ENCODE assay signal across 22 cellular contexts in genomic region chr21:38887062-38887686, GRCh38.
A peak's percentile ranks its signal among the peaks of the same experiment; 100 is the strongest.
DNase-seq lines count a peak whose midpoint lies in the region; ATAC-seq, FAIRE-seq and TF ChIP-seq lines count a peak whose summit lies in the region.
"Had no signal": no experiment of that assay in that cellular context is flagged by ENCODE, and none has a peak within 500 bp of the region (broad histone marks: within the 10 kb centered on the region; RNA-seq: fewer than 3 reads in every experiment).

No MANE protein-coding gene starts in this region.

- H2AK5ac ChIP-seq in IMR-90 (ENCODE audit: low read depth, low read length): no peak overlapping the region

- H3K9me1 ChIP-seq in IMR-90 (ENCODE audit: insufficient read depth, low read length) (no peaks in the 10 kb centered on the region), K562 (ENCODE audit: control insufficient read depth, insufficient read depth, low read length) (no peaks in the 10 kb centered on the region)

- H2BK20ac ChIP-seq in IMR-90 (ENCODE audit: low read depth, low read length): no peak overlapping the region

- no peak overlapping the region for H2BK120ac ChIP-seq in IMR-90 (ENCODE audit: low read depth, low read length)

- peak overlapping the region; percentile 1 for H2AK9ac ChIP-seq in IMR-90 (replicated peaks; ENCODE audit: low read depth, low read length, poor library complexity)

- H3K9me3 ChIP-seq in HCT116 (ENCODE audit: control insufficient read depth in 1 of 2, insufficient read depth in 1 of 2, low read depth in 1 of 2, low read length in 2 of 2) (peaks cover 6 to 12% of the 10 kb centered on the region in 2 experiments; a peak in 2 of 4 replicates), IMR-90 (ENCODE audit: control insufficient read depth, insufficient read depth, low read length) (peaks cover 8% of the 10 kb centered on the region), K562 (replicated peaks; ENCODE audit: control insufficient read depth, insufficient read depth, low read depth, low read length) (no peaks in the 10 kb centered on the region)
- H3K9me3 ChIP-seq: BE2C had no signal

- no peak overlapping the region for H4K5ac ChIP-seq in IMR-90 (ENCODE audit: low read depth, low read length)

- H3K23ac ChIP-seq in IMR-90 (ENCODE audit: low read depth, low read length): no peak overlapping the region

- RAD21 ChIA-PET in HCT116 (lab: Charles Lee; ENCODE audit: low non-redundant PET in 1 of 2, low total read pairs in 2 of 2, uncharacterized antibody in 2 of 2, unreplicated experiment in 2 of 2): no interaction called here

- no peaks in the 10 kb centered on the region for H3K79me1 ChIP-seq in IMR-90 (ENCODE audit: low read depth in 1 of 2, low read length in 2 of 2)

- peaks cover 0 to 13% of the 10 kb centered on the region in 2 donors for H3K27me3 Mint-ChIP-seq in stimulated activated naive B cell treated with anti-CD40 and anti-IgM and Interleukin-4, amounts not matched to agents 10 μg/mL and 1 μg/mL and 100 μg/mL, for 72 hours

- no peak overlapping the region for H3K4me3 Mint-ChIP-seq in stimulated activated naive B cell treated with anti-CD40 and anti-IgM and Interleukin-4, amounts not matched to agents 10 μg/mL and 1 μg/mL and 100 μg/mL, for 72 hours
- H3K4me3 Mint-ChIP-seq: CD4-positive, alpha-beta T cell; CD8-positive, alpha-beta T cell had no signal

- H3K4me3 ChIP-seq in HCT116 (replicated peaks in 1 of 2; ENCODE audit: low read depth in 1 of 2, low read length in 2 of 2): no peak overlapping the region
- H3K4me3 ChIP-seq in IMR-90 (ENCODE audit: insufficient read depth, low read depth, low read length): no peak overlapping the region
- no peak overlapping the region for H3K4me3 ChIP-seq in K562

- H3K9me2 ChIP-seq in HCT116 (ENCODE audit: insufficient read depth): no peaks in the 10 kb centered on the region

- no peak overlapping the region for H3K18ac ChIP-seq in IMR-90 (ENCODE audit: low read depth, low read length)

- TF ChIP-seq CTCF in HCT116 (IDR thresholded peaks at IDR 0.05 in 2 of 3, conservative IDR thresholded peaks at IDR 0.05 in 1 of 3; ENCODE audit: borderline replicate concordance in 1 of 3, insufficient read depth in 1 of 3, low read depth in 2 of 3, low read length in 2 of 3) (no peak), IMR-90 (conservative IDR thresholded peaks at IDR 0.05; ENCODE audit: low read depth, low read length) (no peak), K562 (IDR thresholded peaks at IDR 0.05 in 2 of 3, conservative IDR thresholded peaks at IDR 0.05 in 1 of 3; ENCODE audit: insufficient read depth in 2 of 3, low read depth in 1 of 3, low read length in 3 of 3) (no peak)

- CTCF ChIA-PET in HCT116 (lab: Charles Lee): no interaction called here
- CTCF ChIA-PET in IMR-90 (lab: Yijun Ruan, JAX): no interaction called here
- CTCF ChIA-PET in K562 (lab: Yijun Ruan, JAX; ENCODE audit: low intra/inter-chr PET ratio): no interaction called here

- no peak for TF ChIP-seq EP300 in K562 (IDR thresholded peaks at IDR 0.05; ENCODE audit: low read length)

- no peak overlapping the region for H4K8ac ChIP-seq in IMR-90 (ENCODE audit: low read depth in 2 of 2, low read length in 2 of 2)

- H3K27ac ChIP-seq in HCT116 (ENCODE audit: low read depth, low read length) (no peak overlapping the region), IMR-90 (ENCODE audit: insufficient read depth, low read length) (no peak overlapping the region), K562 (ENCODE audit: extremely low read depth, low read depth, low read length) (no peak overlapping the region)
- H3K27ac ChIP-seq: BLaER1 treated with 17β-estradiol and CSF1 and Interleukin-3, amounts not matched to agents 10 nM and 100 nM; C4-2B had no signal

- H3K4ac ChIP-seq in IMR-90 (ENCODE audit: low read depth, low read length): no peak overlapping the region

- H3K27me3 ChIP-seq in HCT116 (ENCODE audit: insufficient read depth, low read length): no peaks in the 10 kb centered on the region
- no peaks in the 10 kb centered on the region; the same call in 1 of the 2 replicates for H3K27me3 ChIP-seq in IMR-90 (ENCODE audit: control insufficient read depth, insufficient read depth, low read length)
- H3K27me3 ChIP-seq in K562 (ENCODE audit: control insufficient read depth in 2 of 2, insufficient read depth in 2 of 2, low read length in 2 of 2): no peaks in the 10 kb centered on the region; a peak in 1 of 5 replicates
- H3K27me3 ChIP-seq: BE2C; BLaER1 treated with 17β-estradiol and CSF1 and Interleukin-3, amounts not matched to agents 10 nM and 100 nM had no signal

- BruUV-seq in HCT116 (replicated peaks; lab: Mats Ljungman, UMichigan) (no TSS peak), IMR-90 (replicated peaks; lab: Mats Ljungman, UMichigan) (no TSS peak), K562 (replicated peaks; lab: Mats Ljungman, UMichigan) (no TSS peak)

- H3K56ac ChIP-seq in IMR-90 (ENCODE audit: extremely low read depth, insufficient read depth, low read length): no peak overlapping the region

- no peak overlapping the region for H2BK15ac ChIP-seq in IMR-90 (ENCODE audit: low read depth, low read length)

- H3K4me1 ChIP-seq in HCT116 (ENCODE audit: control insufficient read depth in 1 of 2, insufficient read depth in 2 of 2, low read length in 2 of 2) (no peaks in the 10 kb centered on the region), IMR-90 (ENCODE audit: control insufficient read depth, insufficient read depth, low read length) (no peaks in the 10 kb centered on the region), K562 (replicated peaks in 1 of 2; ENCODE audit: control insufficient read depth in 2 of 2, insufficient read depth in 2 of 2, low read length in 2 of 2) (no peaks in the 10 kb centered on the region)
- H3K4me1 ChIP-seq: BE2C; BLaER1 treated with 17β-estradiol and CSF1 and Interleukin-3, amounts not matched to agents 10 nM and 100 nM; Caco-2 had no signal

- dilution Hi-C loops in IMR-90 (cut with HindIII; ENCODE audit: low sequenced_read_pairs, unreplicated experiment): no loop called here

- peaks cover 30 to 35% of the 10 kb centered on the region in 2 donors for H3K9me3 Mint-ChIP-seq in stimulated activated naive B cell treated with anti-CD40 and anti-IgM and Interleukin-4, amounts not matched to agents 10 μg/mL and 1 μg/mL and 100 μg/mL, for 72 hours

- no peak overlapping the region for H4K91ac ChIP-seq in IMR-90 (ENCODE audit: insufficient read depth, low read depth, low read length)

- H3K79me2 ChIP-seq in HCT116 (ENCODE audit: insufficient read depth, low read length) (no peaks in the 10 kb centered on the region), K562 (ENCODE audit: control insufficient read depth, insufficient read depth, low read length) (no peaks in the 10 kb centered on the region)

- H2AFZ ChIP-seq in HCT116 (ENCODE audit: low read depth, low read length, poor library complexity, severe bottlenecking) (no peak overlapping the region), IMR-90 (replicated peaks; ENCODE audit: low read length, poor library complexity) (no peak overlapping the region), K562 (ENCODE audit: low read depth, low read length) (no peak overlapping the region)

- DNase-seq in HCT116 (ENCODE audit: low read depth, low spot score) (no peak), IMR-90 (no peak), K562 (ENCODE audit: extremely low read depth in 1 of 4, low spot score in 3 of 4) (no peak), GM19240 (ENCODE audit: insufficient read length, low spot score) (no peak)
- DNase-seq in activated T-cell treated with anti-CD3 and anti-CD28 coated beads, Interleukin-2, amount 50 U/mL, for 48 hours: no peak
- no peak for DNase-seq in stimulated activated naive B cell treated with anti-CD40 and anti-IgM and Interleukin-4, amounts not matched to agents 10 μg/mL and 1 μg/mL and 100 μg/mL, for 72 hours
- DNase-seq: 8988T; ACHN; BE2C; Caco-2; Calu3; CD4-positive, alpha-beta T cell; CD8-positive, alpha-beta T cell; DMS79 treated with DMSO at 0.1 percent for 48 hours; GF-D8 had no signal

- H3K14ac ChIP-seq in IMR-90 (replicated peaks; ENCODE audit: low read depth, low read length): no peak overlapping the region

- H3K4me2 ChIP-seq in HCT116 (ENCODE audit: low read length) (no peak overlapping the region), IMR-90 (ENCODE audit: low read depth, low read length) (no peak overlapping the region), K562 (ENCODE audit: insufficient read depth, low read length) (no peak overlapping the region)
- H3K4me2 ChIP-seq: BLaER1 treated with 17β-estradiol and CSF1 and Interleukin-3, amounts not matched to agents 10 nM and 100 nM had no signal

- TF ChIP-seq POLR2A in HCT116 (IDR thresholded peaks at IDR 0.05; ENCODE audit: borderline replicate concordance, extremely low read depth, insufficient read depth, insufficient read length) (no peak), IMR-90 (IDR thresholded peaks at IDR 0.05; ENCODE audit: low read depth, low read length) (no peak), K562 (conservative IDR thresholded peaks at IDR 0.05) (no peak)

- 69% methylated on average over 3 of the region's 5 CpGs; no CpG with 5 or more reads in 1 of the 2 experiments for WGBS in IMR-90 (ENCODE audit: extremely low coverage in 2 of 2, insufficient read length in 1 of 2), 2 experiments
- 0% methylated on average over 5 of the region's 5 CpGs for WGBS in K562 (ENCODE audit: insufficient coverage, low coverage, missing lambda C conversion rate)

- no peak overlapping the region for H3K27ac Mint-ChIP-seq in stimulated activated naive B cell treated with anti-CD40 and anti-IgM and Interleukin-4, amounts not matched to agents 10 μg/mL and 1 μg/mL and 100 μg/mL, for 72 hours
- H3K27ac Mint-ChIP-seq: CD4-positive, alpha-beta T cell; CD8-positive, alpha-beta T cell had no signal

- H4K20me1 ChIP-seq in HCT116 (ENCODE audit: insufficient read depth) (no peaks in the 10 kb centered on the region), IMR-90 (ENCODE audit: insufficient read depth, low read length) (no peaks in the 10 kb centered on the region), K562 (replicated peaks; ENCODE audit: control insufficient read depth, insufficient read depth, low read length) (no peaks in the 10 kb centered on the region)
- H4K20me1 ChIP-seq: BLaER1 treated with 17β-estradiol and CSF1 and Interleukin-3, amounts not matched to agents 10 nM and 100 nM had no signal

- H3K9ac ChIP-seq in HCT116 (ENCODE audit: low read length) (no peak overlapping the region), IMR-90 (ENCODE audit: low read depth, low read length) (no peak overlapping the region), K562 (ENCODE audit: insufficient read depth in 1 of 2, low read depth in 2 of 2, low read length in 2 of 2) (no peak overlapping the region)
- H3K9ac ChIP-seq: BLaER1 treated with 17β-estradiol and CSF1 and Interleukin-3, amounts not matched to agents 10 nM and 100 nM had no signal

- no peak overlapping the region for H2BK5ac ChIP-seq in IMR-90 (ENCODE audit: low read depth, low read length, poor library complexity, severe bottlenecking)

- H3K36me3 ChIP-seq in HCT116 (ENCODE audit: control insufficient read depth in 1 of 2, insufficient read depth in 2 of 2, low read length in 2 of 2) (no peaks in the 10 kb centered on the region), IMR-90 (ENCODE audit: control insufficient read depth, insufficient read depth, low read length) (no peaks in the 10 kb centered on the region), K562 (ENCODE audit: control insufficient read depth, insufficient read depth, low read length) (no peaks in the 10 kb centered on the region)
- H3K36me3 ChIP-seq: BE2C had no signal

- ATAC-seq in HCT116 (no peak), IMR-90 (ENCODE audit: low read depth) (no peak), K562 (no peak)
- no peak for ATAC-seq in stimulated activated naive B cell treated with anti-CD40 and anti-IgM and Interleukin-4, amounts not matched to agents 10 μg/mL and 1 μg/mL and 100 μg/mL, for 72 hours (replicated peaks)
- ATAC-seq: CD8-positive, alpha-beta T cell had no signal

- no peak for TF ChIP-seq RAD21 in HCT116 (IDR thresholded peaks at IDR 0.05; ENCODE audit: low read depth)
- TF ChIP-seq RAD21 in IMR-90 (IDR thresholded peaks at IDR 0.05; ENCODE audit: low read length): no peak
- no peak for TF ChIP-seq RAD21 in K562 (CRISPR knock-in tag; conservative IDR thresholded peaks at IDR 0.05 in 1 of 2, IDR thresholded peaks at IDR 0.05 in 1 of 2)

- no peaks in the 10 kb centered on the region for H3K4me1 Mint-ChIP-seq in stimulated activated naive B cell treated with anti-CD40 and anti-IgM and Interleukin-4, amounts not matched to agents 10 μg/mL and 1 μg/mL and 100 μg/mL, for 72 hours

- in situ Hi-C loops in IMR-90 (cut with MboI; ENCODE audit: low sequenced_read_pairs) (no loop called here), K562 (cut with MboI) (no loop called here)

- POLR2A ChIA-PET in HCT116 (lab: Charles Lee): no interaction called here
- POLR2A ChIA-PET in IMR-90 (lab: Charles Lee; ENCODE audit: unreplicated experiment): no interaction called here
- POLR2A ChIA-PET in K562 (lab: Yijun Ruan, JAX): no interaction called here

- peaks cover 13 to 24% of the 10 kb centered on the region in 2 donors for H3K36me3 Mint-ChIP-seq in stimulated activated naive B cell treated with anti-CD40 and anti-IgM and Interleukin-4, amounts not matched to agents 10 μg/mL and 1 μg/mL and 100 μg/mL, for 72 hours
- H3K36me3 Mint-ChIP-seq: CD8-positive, alpha-beta T cell had no signal

- no peak for FAIRE-seq in K562 (lab: Jason Lieb, UNC)
- FAIRE-seq: A204.1, D721Med, G401.6, GM12891, GM19239 had no signal

- intact Hi-C loops in HCT116 (cut with micrococcal nuclease) (no loop called here), IMR-90 (cut with micrococcal nuclease) (no loop called here), K562 (cut with micrococcal nuclease) (no loop called here)

Comparison
In these comparisons a context has a peak if more than half of its experiments do, and no peak if none do; other contexts are left out.
1. Of the 22 proteins assayed by ChIP-seq in both K562 and HCT116: peak only in K562: none; only in HCT116: CBX3; in both: none; in neither: 21.